In genomic region chr11:767238-767637, GRCh38 we compare ENCODE assay signal across 15 cellular contexts. TPM values are rescaled to one million over a fixed set of nuclear protein-coding genes. Genes with fewer than 3 reads are reported as not detected.
"Had no signal": no experiment of that assay in that cellular context is flagged by ENCODE, and none has a peak within 500 bp of the region (broad histone marks: within the 10 kb centered on the region; RNA-seq: fewer than 3 reads in every experiment).

No MANE protein-coding gene starts in this region.

- H3K27me3 ChIP-seq: hepatocyte, neural progenitor cell, thyroid gland had no signal

- H3K79me2 ChIP-seq: hepatocyte, parathyroid adenoma had no signal

- H3K4me1 ChIP-seq: neural progenitor cell, parathyroid adenoma, thyroid gland had no signal

- H3K36me3 Mint-ChIP-seq: activated naive CD8-positive, alpha-beta T cell had no signal

- DNase-seq: activated CD4-positive, alpha-beta T cell treated with anti-CD3 and anti-CD28 coated beads, Interleukin-2, amount 50 U/mL, for 4 hours; activated CD4-positive, CD25-positive, alpha-beta regulatory T cell treated with anti-CD3 and anti-CD28 coated beads, Interleukin-2, amount 50 U/mL, for 72 hours; endodermal cell; kidney; retina; thyroid gland had no signal

- H2AFZ ChIP-seq: hepatocyte, neural progenitor cell, parathyroid adenoma had no signal

- H3K9me3 Mint-ChIP-seq: activated T-helper 1 cell treated with anti-CD3 and anti-CD28 coated beads, Interleukin-12 subunit alpha, Interleukin-12 subunit beta, Interleukin-2, Interleukin-4 antibody, amounts not matched to agents 30 ng/mL and 10 ng/mL and 1 ng/mL, durations not matched to agents 14 hours and 24 hours and 36 hours; brain; endodermal cell; neural progenitor cell had no signal

- H3K4me2 ChIP-seq: hepatocyte, neural progenitor cell had no signal

- H3K4me1 Mint-ChIP-seq: brain, endodermal cell, neural progenitor cell had no signal

- H3K36me3 ChIP-seq: neural progenitor cell had no signal

- H3K27ac ChIP-seq: hepatocyte, neural progenitor cell, parathyroid adenoma, skin epidermis, thyroid gland had no signal

- FAIRE-seq: kidney, urothelium cell line had no signal

- H3K9ac ChIP-seq: neural progenitor cell, parathyroid adenoma had no signal

- H3K27ac Mint-ChIP-seq: activated naive CD8-positive, alpha-beta T cell; activated T-helper 1 cell treated with anti-CD3 and anti-CD28 coated beads, Interleukin-12 subunit alpha, Interleukin-12 subunit beta, Interleukin-2, Interleukin-4 antibody, amounts not matched to agents 30 ng/mL and 10 ng/mL and 1 ng/mL, durations not matched to agents 14 hours and 24 hours and 36 hours; endodermal cell; neural progenitor cell had no signal

- H3K4me3 Mint-ChIP-seq: activated naive CD8-positive, alpha-beta T cell; activated T-helper 1 cell treated with anti-CD3 and anti-CD28 coated beads, Interleukin-12 subunit alpha, Interleukin-12 subunit beta, Interleukin-2, Interleukin-4 antibody, amounts not matched to agents 30 ng/mL and 10 ng/mL and 1 ng/mL, durations not matched to agents 14 hours and 24 hours and 36 hours; brain; endodermal cell; neural progenitor cell had no signal

- H3K4me3 ChIP-seq: hepatocyte, neural progenitor cell, skin epidermis, thyroid gland had no signal

- H3K27me3 Mint-ChIP-seq: activated naive CD8-positive, alpha-beta T cell; brain had no signal

- H3K9me3 ChIP-seq: thyroid gland had no signal

RNA-seq across cellular contexts. Expression of gene CEND1, which starts 22.7 kb away (rescaled TPM):
- total RNA-seq: endodermal cell, hepatocyte, liver had no signal
- polyA plus RNA-seq: hepatocyte, liver had no signal
